Comparison of ENCODE assay signal across 1 cellular context in the genomic region with DNA sequence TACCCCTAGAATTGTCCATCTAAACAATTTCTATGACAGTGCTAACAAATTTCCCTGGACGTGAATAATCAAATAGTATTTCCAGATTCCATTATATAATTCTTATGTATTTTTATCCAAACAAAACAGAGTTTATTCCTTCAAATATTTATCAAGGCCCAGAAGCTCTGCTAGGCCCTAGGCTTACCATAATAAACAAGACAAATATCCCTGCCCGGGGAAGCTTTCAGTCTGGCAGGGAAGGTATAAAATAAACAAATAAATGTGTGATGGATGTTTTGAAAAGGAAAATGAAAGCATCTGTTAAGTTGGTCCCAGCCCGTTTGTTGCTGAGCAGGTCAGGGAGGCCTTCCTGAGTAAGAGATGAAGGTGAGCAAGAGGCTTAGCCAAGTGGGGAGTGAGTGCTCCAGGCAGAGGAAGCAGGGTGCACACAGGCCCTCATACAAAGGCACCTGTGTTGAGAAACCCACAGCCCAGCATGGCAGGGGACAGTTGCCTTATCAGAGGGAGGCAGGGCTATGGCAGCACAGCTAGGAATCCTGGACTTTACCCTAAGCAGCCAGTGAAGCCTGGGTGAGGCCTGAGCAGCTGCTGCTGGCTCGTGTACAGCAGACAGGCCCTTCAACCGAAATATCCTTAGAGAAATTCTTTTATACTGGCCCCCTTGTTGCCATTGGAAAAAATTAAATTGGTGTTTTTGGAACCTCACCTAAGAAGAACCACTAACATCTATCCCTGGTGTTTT.
A peak's percentile ranks its signal among the peaks of the same experiment; 100 is the strongest.
TF ChIP-seq lines count a peak whose summit lies in the region.

No MANE protein-coding gene starts in this region.

TF ChIP-seq in HepG2, 621 proteins besides CTCF, POLR2A, EP300 and RAD21 (continued from another document and continues in another):
- TF ChIP-seq, protein P1, sequence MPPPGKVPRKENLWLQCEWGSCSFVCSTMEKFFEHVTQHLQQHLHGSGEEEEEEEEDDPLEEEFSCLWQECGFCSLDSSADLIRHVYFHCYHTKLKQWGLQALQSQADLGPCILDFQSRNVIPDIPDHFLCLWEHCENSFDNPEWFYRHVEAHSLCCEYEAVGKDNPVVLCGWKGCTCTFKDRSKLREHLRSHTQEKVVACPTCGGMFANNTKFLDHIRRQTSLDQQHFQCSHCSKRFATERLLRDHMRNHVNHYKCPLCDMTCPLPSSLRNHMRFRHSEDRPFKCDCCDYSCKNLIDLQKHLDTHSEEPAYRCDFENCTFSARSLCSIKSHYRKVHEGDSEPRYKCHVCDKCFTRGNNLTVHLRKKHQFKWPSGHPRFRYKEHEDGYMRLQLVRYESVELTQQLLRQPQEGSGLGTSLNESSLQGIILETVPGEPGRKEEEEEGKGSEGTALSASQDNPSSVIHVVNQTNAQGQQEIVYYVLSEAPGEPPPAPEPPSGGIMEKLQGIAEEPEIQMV (CRISPR knock-in tag; IDR thresholded peaks at IDR 0.05; ENCODE audit: low read depth): no peak; the same call in 1 of the 2 replicates
- TF ChIP-seq, protein P2, sequence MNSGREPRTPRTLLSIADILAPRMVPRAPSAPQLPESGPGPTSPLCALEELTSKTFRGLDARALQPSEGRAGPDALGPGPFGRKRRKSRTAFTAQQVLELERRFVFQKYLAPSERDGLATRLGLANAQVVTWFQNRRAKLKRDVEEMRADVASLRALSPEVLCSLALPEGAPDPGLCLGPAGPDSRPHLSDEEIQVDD (CRISPR knock-in tag; IDR thresholded peaks at IDR 0.05; ENCODE audit: borderline replicate concordance): no peak
- TF ChIP-seq ZNF652 (CRISPR knock-in tag; IDR thresholded peaks at IDR 0.05; ENCODE audit: borderline replicate concordance, low read depth): 0 out of 2 replicates have a peak, but pooled peaks have one; percentile 26
- TF ChIP-seq ZNF329 (CRISPR knock-in tag; IDR thresholded peaks at IDR 0.05; ENCODE audit: low read depth): no peak
- no peak; the same call in 1 of the 2 replicates for TF ChIP-seq NFIC (IDR thresholded peaks at IDR 0.05; ENCODE audit: low read length)
- peak; percentile 80 for TF ChIP-seq GFI1 (CRISPR knock-in tag; IDR thresholded peaks at IDR 0.05; ENCODE audit: borderline replicate concordance)
- no peak for TF ChIP-seq DNMT1 (CRISPR knock-in tag; IDR thresholded peaks at IDR 0.05)
- TF ChIP-seq ZNF563 (CRISPR knock-in tag; IDR thresholded peaks at IDR 0.05): peak; percentile 76; the same call in 1 of the 2 replicates
- TF ChIP-seq, protein P3, sequence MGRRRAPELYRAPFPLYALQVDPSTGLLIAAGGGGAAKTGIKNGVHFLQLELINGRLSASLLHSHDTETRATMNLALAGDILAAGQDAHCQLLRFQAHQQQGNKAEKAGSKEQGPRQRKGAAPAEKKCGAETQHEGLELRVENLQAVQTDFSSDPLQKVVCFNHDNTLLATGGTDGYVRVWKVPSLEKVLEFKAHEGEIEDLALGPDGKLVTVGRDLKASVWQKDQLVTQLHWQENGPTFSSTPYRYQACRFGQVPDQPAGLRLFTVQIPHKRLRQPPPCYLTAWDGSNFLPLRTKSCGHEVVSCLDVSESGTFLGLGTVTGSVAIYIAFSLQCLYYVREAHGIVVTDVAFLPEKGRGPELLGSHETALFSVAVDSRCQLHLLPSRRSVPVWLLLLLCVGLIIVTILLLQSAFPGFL (CRISPR knock-in tag; IDR thresholded peaks at IDR 0.05): no peak
- TF ChIP-seq, protein P4, sequence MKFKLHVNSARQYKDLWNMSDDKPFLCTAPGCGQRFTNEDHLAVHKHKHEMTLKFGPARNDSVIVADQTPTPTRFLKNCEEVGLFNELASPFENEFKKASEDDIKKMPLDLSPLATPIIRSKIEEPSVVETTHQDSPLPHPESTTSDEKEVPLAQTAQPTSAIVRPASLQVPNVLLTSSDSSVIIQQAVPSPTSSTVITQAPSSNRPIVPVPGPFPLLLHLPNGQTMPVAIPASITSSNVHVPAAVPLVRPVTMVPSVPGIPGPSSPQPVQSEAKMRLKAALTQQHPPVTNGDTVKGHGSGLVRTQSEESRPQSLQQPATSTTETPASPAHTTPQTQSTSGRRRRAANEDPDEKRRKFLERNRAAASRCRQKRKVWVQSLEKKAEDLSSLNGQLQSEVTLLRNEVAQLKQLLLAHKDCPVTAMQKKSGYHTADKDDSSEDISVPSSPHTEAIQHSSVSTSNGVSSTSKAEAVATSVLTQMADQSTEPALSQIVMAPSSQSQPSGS (CRISPR knock-in tag; IDR thresholded peaks at IDR 0.05): peak; percentile 75
- TF ChIP-seq MAFF (IDR thresholded peaks at IDR 0.05; ENCODE audit: low read depth, low read length): no peak
- TF ChIP-seq TSC22D2 (CRISPR knock-in tag; IDR thresholded peaks at IDR 0.05; ENCODE audit: borderline replicate concordance): no peak
- TF ChIP-seq, protein P5, sequence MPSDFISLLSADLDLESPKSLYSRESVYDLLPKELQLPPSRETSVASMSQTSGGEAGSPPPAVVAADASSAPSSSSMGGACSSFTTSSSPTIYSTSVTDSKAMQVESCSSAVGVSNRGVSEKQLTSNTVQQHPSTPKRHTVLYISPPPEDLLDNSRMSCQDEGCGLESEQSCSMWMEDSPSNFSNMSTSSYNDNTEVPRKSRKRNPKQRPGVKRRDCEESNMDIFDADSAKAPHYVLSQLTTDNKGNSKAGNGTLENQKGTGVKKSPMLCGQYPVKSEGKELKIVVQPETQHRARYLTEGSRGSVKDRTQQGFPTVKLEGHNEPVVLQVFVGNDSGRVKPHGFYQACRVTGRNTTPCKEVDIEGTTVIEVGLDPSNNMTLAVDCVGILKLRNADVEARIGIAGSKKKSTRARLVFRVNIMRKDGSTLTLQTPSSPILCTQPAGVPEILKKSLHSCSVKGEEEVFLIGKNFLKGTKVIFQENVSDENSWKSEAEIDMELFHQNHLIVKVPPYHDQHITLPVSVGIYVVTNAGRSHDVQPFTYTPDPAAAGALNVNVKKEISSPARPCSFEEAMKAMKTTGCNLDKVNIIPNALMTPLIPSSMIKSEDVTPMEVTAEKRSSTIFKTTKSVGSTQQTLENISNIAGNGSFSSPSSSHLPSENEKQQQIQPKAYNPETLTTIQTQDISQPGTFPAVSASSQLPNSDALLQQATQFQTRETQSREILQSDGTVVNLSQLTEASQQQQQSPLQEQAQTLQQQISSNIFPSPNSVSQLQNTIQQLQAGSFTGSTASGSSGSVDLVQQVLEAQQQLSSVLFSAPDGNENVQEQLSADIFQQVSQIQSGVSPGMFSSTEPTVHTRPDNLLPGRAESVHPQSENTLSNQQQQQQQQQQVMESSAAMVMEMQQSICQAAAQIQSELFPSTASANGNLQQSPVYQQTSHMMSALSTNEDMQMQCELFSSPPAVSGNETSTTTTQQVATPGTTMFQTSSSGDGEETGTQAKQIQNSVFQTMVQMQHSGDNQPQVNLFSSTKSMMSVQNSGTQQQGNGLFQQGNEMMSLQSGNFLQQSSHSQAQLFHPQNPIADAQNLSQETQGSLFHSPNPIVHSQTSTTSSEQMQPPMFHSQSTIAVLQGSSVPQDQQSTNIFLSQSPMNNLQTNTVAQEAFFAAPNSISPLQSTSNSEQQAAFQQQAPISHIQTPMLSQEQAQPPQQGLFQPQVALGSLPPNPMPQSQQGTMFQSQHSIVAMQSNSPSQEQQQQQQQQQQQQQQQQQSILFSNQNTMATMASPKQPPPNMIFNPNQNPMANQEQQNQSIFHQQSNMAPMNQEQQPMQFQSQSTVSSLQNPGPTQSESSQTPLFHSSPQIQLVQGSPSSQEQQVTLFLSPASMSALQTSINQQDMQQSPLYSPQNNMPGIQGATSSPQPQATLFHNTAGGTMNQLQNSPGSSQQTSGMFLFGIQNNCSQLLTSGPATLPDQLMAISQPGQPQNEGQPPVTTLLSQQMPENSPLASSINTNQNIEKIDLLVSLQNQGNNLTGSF (CRISPR knock-in tag; IDR thresholded peaks at IDR 0.05): 0 out of 2 replicates have a peak, but pooled peaks have one; percentile 57
- TF ChIP-seq, protein P6, sequence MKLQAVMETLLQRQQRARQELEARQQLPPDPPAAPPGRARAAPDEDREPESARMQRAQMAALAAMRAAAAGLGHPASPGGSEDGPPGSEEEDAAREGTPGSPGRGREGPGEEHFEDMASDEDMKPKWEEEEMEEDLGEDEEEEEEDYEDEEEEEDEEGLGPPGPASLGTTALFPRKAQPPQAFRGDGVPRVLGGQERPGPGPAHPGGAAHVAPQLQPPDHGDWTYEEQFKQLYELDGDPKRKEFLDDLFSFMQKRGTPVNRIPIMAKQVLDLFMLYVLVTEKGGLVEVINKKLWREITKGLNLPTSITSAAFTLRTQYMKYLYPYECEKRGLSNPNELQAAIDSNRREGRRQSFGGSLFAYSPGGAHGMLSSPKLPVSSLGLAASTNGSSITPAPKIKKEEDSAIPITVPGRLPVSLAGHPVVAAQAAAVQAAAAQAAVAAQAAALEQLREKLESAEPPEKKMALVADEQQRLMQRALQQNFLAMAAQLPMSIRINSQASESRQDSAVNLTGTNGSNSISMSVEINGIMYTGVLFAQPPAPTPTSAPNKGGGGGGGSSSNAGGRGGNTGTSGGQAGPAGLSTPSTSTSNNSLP (IDR thresholded peaks at IDR 0.05; ENCODE audit: low read depth, low read length): peak; percentile 57
- TF ChIP-seq ZZZ3 (CRISPR knock-in tag; IDR thresholded peaks at IDR 0.05; ENCODE audit: borderline replicate concordance): no peak
- TF ChIP-seq ZNF343 (CRISPR knock-in tag; IDR thresholded peaks at IDR 0.05): peak; percentile 81; the same call in 1 of the 2 replicates
- peak; percentile 80 for TF ChIP-seq ZNF121 (CRISPR knock-in tag; IDR thresholded peaks at IDR 0.05)
- peak; percentile 32 for TF ChIP-seq SKI (IDR thresholded peaks at IDR 0.05; ENCODE audit: partially characterized antibody)
- TF ChIP-seq, protein P7, sequence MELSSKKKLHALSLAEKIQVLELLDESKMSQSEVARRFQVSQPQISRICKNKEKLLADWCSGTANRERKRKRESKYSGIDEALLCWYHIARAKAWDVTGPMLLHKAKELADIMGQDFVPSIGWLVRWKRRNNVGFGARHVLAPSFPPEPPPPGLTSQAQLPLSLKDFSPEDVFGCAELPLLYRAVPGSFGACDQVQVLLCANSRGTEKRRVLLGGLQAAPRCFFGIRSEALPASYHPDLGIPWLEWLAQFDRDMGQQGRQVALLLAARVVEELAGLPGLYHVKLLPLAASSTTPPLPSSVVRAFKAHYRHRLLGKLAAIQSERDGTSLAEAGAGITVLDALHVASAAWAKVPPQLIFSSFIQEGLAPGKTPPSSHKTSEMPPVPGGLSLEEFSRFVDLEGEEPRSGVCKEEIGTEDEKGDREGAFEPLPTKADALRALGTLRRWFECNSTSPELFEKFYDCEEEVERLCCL (CRISPR knock-in tag; IDR thresholded peaks at IDR 0.05; ENCODE audit: borderline replicate concordance): no peak
- no peak for TF ChIP-seq EEA1 (CRISPR knock-in tag; IDR thresholded peaks at IDR 0.05; ENCODE audit: borderline replicate concordance)
- no peak; the same call in 1 of the 2 replicates for TF ChIP-seq ZNF761 (CRISPR knock-in tag; conservative IDR thresholded peaks at IDR 0.05)
- no peak for TF ChIP-seq ATF7 (IDR thresholded peaks at IDR 0.05)
- no peak for TF ChIP-seq ATF7 (CRISPR knock-in tag; IDR thresholded peaks at IDR 0.05)
- peak; percentile 96 for TF ChIP-seq HNF4G (IDR thresholded peaks at IDR 0.05; ENCODE audit: borderline replicate concordance, low read depth, low read length)
- TF ChIP-seq HNF4G (CRISPR knock-in tag; IDR thresholded peaks at IDR 0.05; ENCODE audit: borderline replicate concordance, low read depth): peak; percentile 92
- no peak for TF ChIP-seq ZNF75D (CRISPR knock-in tag; IDR thresholded peaks at IDR 0.05; ENCODE audit: borderline replicate concordance)
- no peak for TF ChIP-seq ZNF530 (CRISPR knock-in tag; IDR thresholded peaks at IDR 0.05; ENCODE audit: low read depth)
- no peak for TF ChIP-seq PLRG1 (conservative IDR thresholded peaks at IDR 0.05)
- no peak for TF ChIP-seq CCAR2 (optimal IDR thresholded peaks at IDR 0.05; ENCODE audit: low read depth, low read length)
- peak; percentile 85 for TF ChIP-seq TBX2 (CRISPR knock-in tag; IDR thresholded peaks at IDR 0.05; ENCODE audit: borderline replicate concordance)
- TF ChIP-seq KAT7 (CRISPR knock-in tag; IDR thresholded peaks at IDR 0.05; ENCODE audit: borderline replicate concordance): peak; percentile 81; the same call in 1 of the 2 replicates
- TF ChIP-seq, protein P8, sequence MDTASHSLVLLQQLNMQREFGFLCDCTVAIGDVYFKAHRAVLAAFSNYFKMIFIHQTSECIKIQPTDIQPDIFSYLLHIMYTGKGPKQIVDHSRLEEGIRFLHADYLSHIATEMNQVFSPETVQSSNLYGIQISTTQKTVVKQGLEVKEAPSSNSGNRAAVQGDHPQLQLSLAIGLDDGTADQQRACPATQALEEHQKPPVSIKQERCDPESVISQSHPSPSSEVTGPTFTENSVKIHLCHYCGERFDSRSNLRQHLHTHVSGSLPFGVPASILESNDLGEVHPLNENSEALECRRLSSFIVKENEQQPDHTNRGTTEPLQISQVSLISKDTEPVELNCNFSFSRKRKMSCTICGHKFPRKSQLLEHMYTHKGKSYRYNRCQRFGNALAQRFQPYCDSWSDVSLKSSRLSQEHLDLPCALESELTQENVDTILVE (CRISPR knock-in tag; IDR thresholded peaks at IDR 0.05): peak; percentile 50; the same call in 1 of the 2 replicates
- no peak for TF ChIP-seq ZFP41 (CRISPR knock-in tag; IDR thresholded peaks at IDR 0.05; ENCODE audit: borderline replicate concordance)
- TF ChIP-seq HNRNPH1 (optimal IDR thresholded peaks at IDR 0.05; ENCODE audit: low read depth, low read length): no peak
- TF ChIP-seq, protein P9, sequence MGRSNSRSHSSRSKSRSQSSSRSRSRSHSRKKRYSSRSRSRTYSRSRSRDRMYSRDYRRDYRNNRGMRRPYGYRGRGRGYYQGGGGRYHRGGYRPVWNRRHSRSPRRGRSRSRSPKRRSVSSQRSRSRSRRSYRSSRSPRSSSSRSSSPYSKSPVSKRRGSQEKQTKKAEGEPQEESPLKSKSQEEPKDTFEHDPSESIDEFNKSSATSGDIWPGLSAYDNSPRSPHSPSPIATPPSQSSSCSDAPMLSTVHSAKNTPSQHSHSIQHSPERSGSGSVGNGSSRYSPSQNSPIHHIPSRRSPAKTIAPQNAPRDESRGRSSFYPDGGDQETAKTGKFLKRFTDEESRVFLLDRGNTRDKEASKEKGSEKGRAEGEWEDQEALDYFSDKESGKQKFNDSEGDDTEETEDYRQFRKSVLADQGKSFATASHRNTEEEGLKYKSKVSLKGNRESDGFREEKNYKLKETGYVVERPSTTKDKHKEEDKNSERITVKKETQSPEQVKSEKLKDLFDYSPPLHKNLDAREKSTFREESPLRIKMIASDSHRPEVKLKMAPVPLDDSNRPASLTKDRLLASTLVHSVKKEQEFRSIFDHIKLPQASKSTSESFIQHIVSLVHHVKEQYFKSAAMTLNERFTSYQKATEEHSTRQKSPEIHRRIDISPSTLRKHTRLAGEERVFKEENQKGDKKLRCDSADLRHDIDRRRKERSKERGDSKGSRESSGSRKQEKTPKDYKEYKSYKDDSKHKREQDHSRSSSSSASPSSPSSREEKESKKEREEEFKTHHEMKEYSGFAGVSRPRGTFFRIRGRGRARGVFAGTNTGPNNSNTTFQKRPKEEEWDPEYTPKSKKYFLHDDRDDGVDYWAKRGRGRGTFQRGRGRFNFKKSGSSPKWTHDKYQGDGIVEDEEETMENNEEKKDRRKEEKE (IDR thresholded peaks at IDR 0.05): no peak
- TF ChIP-seq PHF20 (CRISPR knock-in tag; IDR thresholded peaks at IDR 0.05): peak; percentile 61; the same call in 1 of the 2 replicates
- no peak for TF ChIP-seq HOXA7 (CRISPR knock-in tag; IDR thresholded peaks at IDR 0.05)
- TF ChIP-seq, protein P10, sequence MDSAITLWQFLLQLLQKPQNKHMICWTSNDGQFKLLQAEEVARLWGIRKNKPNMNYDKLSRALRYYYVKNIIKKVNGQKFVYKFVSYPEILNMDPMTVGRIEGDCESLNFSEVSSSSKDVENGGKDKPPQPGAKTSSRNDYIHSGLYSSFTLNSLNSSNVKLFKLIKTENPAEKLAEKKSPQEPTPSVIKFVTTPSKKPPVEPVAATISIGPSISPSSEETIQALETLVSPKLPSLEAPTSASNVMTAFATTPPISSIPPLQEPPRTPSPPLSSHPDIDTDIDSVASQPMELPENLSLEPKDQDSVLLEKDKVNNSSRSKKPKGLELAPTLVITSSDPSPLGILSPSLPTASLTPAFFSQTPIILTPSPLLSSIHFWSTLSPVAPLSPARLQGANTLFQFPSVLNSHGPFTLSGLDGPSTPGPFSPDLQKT (CRISPR knock-in tag; IDR thresholded peaks at IDR 0.05; ENCODE audit: borderline replicate concordance): no peak
- no peak for TF ChIP-seq KLF13 (CRISPR knock-in tag; IDR thresholded peaks at IDR 0.05)
